ENCODE assay signal across 10 cellular contexts in the genomic region with DNA sequence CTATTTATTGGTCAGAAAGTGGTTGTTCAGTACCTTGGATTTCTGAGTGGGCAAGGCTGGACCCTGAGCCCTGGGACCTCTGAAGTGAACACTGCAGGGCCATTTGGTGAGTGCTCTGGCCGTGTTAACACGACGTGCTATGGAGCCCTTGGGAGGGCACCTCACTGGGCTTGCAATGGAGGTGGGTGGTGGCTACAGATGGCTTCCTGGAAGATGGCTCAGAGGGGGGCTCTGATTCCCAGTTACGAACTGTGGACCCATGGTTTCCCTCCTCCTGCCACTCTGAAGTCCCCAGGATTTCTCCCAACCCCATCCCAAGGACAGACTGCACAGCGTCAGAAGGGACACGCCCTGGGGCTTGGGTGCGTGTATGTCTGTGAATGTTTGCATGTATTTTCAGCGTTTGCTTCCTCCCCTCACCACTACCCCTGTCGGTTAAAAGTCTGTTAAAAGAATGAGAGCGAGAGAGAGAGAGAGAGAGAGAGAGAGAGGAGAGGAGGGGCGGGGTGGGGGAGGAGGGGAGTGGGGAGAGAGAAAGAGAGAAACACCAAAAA. TPM values are rescaled to one million over a fixed set of nuclear protein-coding genes. Genes with fewer than 3 reads are reported as not detected.
DNase-seq lines count a peak whose midpoint lies in the region; ATAC-seq, FAIRE-seq and TF ChIP-seq lines count a peak whose summit lies in the region.
"Had no signal": no experiment of that assay in that cellular context is flagged by ENCODE, and none has a peak within 500 bp of the region (broad histone marks: within the 10 kb centered on the region; RNA-seq: fewer than 3 reads in every experiment).

No MANE protein-coding gene starts in this region.

- H2BK12ac ChIP-seq in H1 (ENCODE audit: low read depth, low read length) = peak overlapping the region; percentile 51; the same call in 1 of the 2 replicates

- peak overlapping the region; percentile 56; the same call in 1 of the 2 replicates for H2BK5ac ChIP-seq in H1 (ENCODE audit: low read depth, low read length)

- no peak overlapping the region for H3K4ac ChIP-seq in H1 (replicated peaks; ENCODE audit: insufficient read length, low read depth, low read length)

- no peak for FAIRE-seq in H1 (lab: Jason Lieb, UNC)

- H3K14ac ChIP-seq in H1 (ENCODE audit: insufficient read length) = no peak overlapping the region

- peak overlapping the region; percentile 20 for H4K8ac ChIP-seq in H1 (ENCODE audit: extremely low read depth, insufficient read depth, low read length)

- no peak for TF ChIP-seq EP300 in H1 (IDR thresholded peaks at IDR 0.05; ENCODE audit: borderline replicate concordance in 1 of 2, low read depth in 2 of 2, low read length in 2 of 2)

- WGBS in H1 (ENCODE audit: extremely low coverage in 1 of 2, insufficient coverage in 1 of 2, insufficient read length in 1 of 2, insufficient replicate concordance in 2 of 2, low coverage in 1 of 2, low lambda C conversion rate in 2 of 2, missing lambda C conversion rate in 1 of 2), 2 experiments = 65% methylated on average over 8 of the region's 11 CpGs; no CpG with 5 or more reads in 1 of the 2 experiments

- H3K56ac ChIP-seq in H1 (replicated peaks; ENCODE audit: insufficient read length, low read depth, low read length) = no peak overlapping the region

- TF ChIP-seq CTCF in GM12873 (IDR thresholded peaks at IDR 0.05; ENCODE audit: insufficient read depth, low read depth, low read length, missing control alignments) (peak; percentile 28), H1 (IDR thresholded peaks at IDR 0.05; ENCODE audit: control extremely low read depth in 1 of 3, insufficient read depth in 1 of 3, low read depth in 1 of 3, low read length in 3 of 3) (no peak)

- no peak for TF ChIP-seq POLR2A in H1 (IDR thresholded peaks at IDR 0.05; ENCODE audit: control extremely low read depth in 1 of 2, low read depth in 2 of 2, low read length in 2 of 2)

- H3K36me3 ChIP-seq in Karpas-422 (ENCODE audit: insufficient read depth, low read length) (peaks cover 4% of the 10 kb centered on the region; the same call in 1 of the 2 replicates), H1 (ENCODE audit: control insufficient read depth in 2 of 4, insufficient read depth in 4 of 4, low read length in 3 of 4) (no peaks in the 10 kb centered on the region)

- H4K5ac ChIP-seq in H1 (ENCODE audit: insufficient read length, low read depth, low read length) = peak overlapping the region; percentile 24

- peak overlapping the region; percentile 49 for H4K91ac ChIP-seq in H1 (replicated peaks; ENCODE audit: insufficient read length, low read length)

- H2AK5ac ChIP-seq in H1 (ENCODE audit: low read depth, low read length) = no peak overlapping the region

- H2AFZ ChIP-seq in Karpas-422 (ENCODE audit: low read length) (peak overlapping the region; percentile 34; the same call in 1 of the 2 replicates), H1 (ENCODE audit: low read length) (peak overlapping the region; percentile 21; the same call in 1 of the 2 replicates)

- POLR2A ChIA-PET in H1 (lab: Charles Lee; ENCODE audit: partially characterized antibody) = interaction anchor here (1.0 to 1.4 kb wide), 2 partner anchors 117 to 137 kb away, joined by 3 to 4 read pairs; partner anchors contain the start of gene N4BP2

- peak; percentile 25 for ATAC-seq in GM21515 (IDR thresholded peaks at IDR 0.05; ENCODE audit: unreplicated experiment)
- no peak for ATAC-seq in left lobe of liver
- no peak for ATAC-seq in HG03196 (IDR thresholded peaks at IDR 0.05; ENCODE audit: unreplicated experiment)
- ATAC-seq: HCT116 had no signal

- H3K23me2 ChIP-seq in H1 (ENCODE audit: low read depth, low read length) = no peaks in the 10 kb centered on the region

- H3K27me3 ChIP-seq in Karpas-422 (ENCODE audit: low read length) (no peaks in the 10 kb centered on the region), H1 (replicated peaks in 1 of 4; ENCODE audit: control insufficient read depth in 3 of 4, extremely low read depth in 1 of 4, insufficient read depth in 3 of 4, low read length in 3 of 4) (no peaks in the 10 kb centered on the region)

- H3K9ac ChIP-seq in Karpas-422 (ENCODE audit: low read length) = peak overlapping the region; percentile 51
- H3K9ac ChIP-seq in H1 (replicated peaks in 1 of 4; ENCODE audit: extremely low read depth in 1 of 4, low read depth in 3 of 4, low read length in 3 of 4) = no peak overlapping the region

- peak overlapping the region; percentile 63; the same call in 1 of the 2 replicates for H3K18ac ChIP-seq in H1 (ENCODE audit: extremely low read depth, low read length)

- H3K4me3 ChIP-seq in Karpas-422 (ENCODE audit: low read length) (peak overlapping the region; percentile 46; the same call in 1 of the 2 replicates), H1 (ENCODE audit: extremely low read depth in 1 of 4, insufficient read depth in 2 of 4, low read depth in 3 of 4, low read length in 4 of 4) (no peak overlapping the region)

- H3K9me2 ChIP-seq in Karpas-422 (replicated peaks; ENCODE audit: insufficient read depth, low read length) = no peaks in the 10 kb centered on the region

- no peaks in the 10 kb centered on the region for H3K79me1 ChIP-seq in H1 (ENCODE audit: low read depth, low read length)

- DNase-seq in Karpas-422 (no peak), H1 (ENCODE audit: low read depth in 1 of 2, low spot score in 2 of 2) (peak in 1 of 2 experiments; percentile 42), left lobe of liver (ENCODE audit: low spot score) (no peak), germinal center (ENCODE audit: low spot score) (no peak), SIG-M5 (lab: John Stamatoyannopoulos, UW) (no peak)
- DNase-seq: activated CD4-positive, alpha-beta T cell treated with anti-CD3 and anti-CD28 coated beads, Interleukin-2, amount 50 U/mL, for 1 hour had no signal

- peaks cover 15% of the 10 kb centered on the region for H3K79me2 ChIP-seq in Karpas-422 (ENCODE audit: low read length)
- peaks cover 0 to 2% of the 10 kb centered on the region in 2 experiments; a peak in 1 of 4 replicates for H3K79me2 ChIP-seq in H1 (ENCODE audit: control insufficient read depth in 1 of 2, insufficient read depth in 2 of 2, low read length in 2 of 2)

- TF ChIP-seq RAD21 in H1 (IDR thresholded peaks at IDR 0.05 in 1 of 2, conservative IDR thresholded peaks at IDR 0.05 in 1 of 2; ENCODE audit: low read depth in 2 of 2, low read length in 2 of 2) = no peak

- no peak overlapping the region for H3K23ac ChIP-seq in H1 (ENCODE audit: insufficient read length)

- peak overlapping the region; percentile 15; the same call in 1 of the 2 replicates for H2BK20ac ChIP-seq in H1 (ENCODE audit: low read length)

- CTCF ChIA-PET in H1 (lab: Charles Lee; ENCODE audit: partially characterized antibody) = interaction anchor here (0.6 to 1.7 kb wide), 3 partner anchors 18 to 124 kb away, joined by 3 to 5 read pairs (median 3); no protein-coding TSS in a partner anchor

- no peaks in the 10 kb centered on the region for H3K9me3 ChIP-seq in Karpas-422 (ENCODE audit: low read length)
- H3K9me3 ChIP-seq in H1 (ENCODE audit: insufficient read depth in 2 of 2, low read depth in 1 of 2, low read length in 1 of 2) = no peaks in the 10 kb centered on the region

- 0 out of 2 replicates have a peak overlapping the region, but pooled peaks have one; percentile 16 for H3K27ac ChIP-seq in Karpas-422 (ENCODE audit: low read length)
- no peak overlapping the region for H3K27ac ChIP-seq in H1 (ENCODE audit: low read depth, low read length)

- no peak overlapping the region for H2BK15ac ChIP-seq in H1 (ENCODE audit: low read length)

- no peak overlapping the region for H2BK120ac ChIP-seq in H1 (replicated peaks; ENCODE audit: low read depth, low read length)

- no peaks in the 10 kb centered on the region for H4K20me1 ChIP-seq in Karpas-422 (ENCODE audit: insufficient read depth, low read depth, low read length)
- no peaks in the 10 kb centered on the region for H4K20me1 ChIP-seq in H1 (replicated peaks in 1 of 2; ENCODE audit: control insufficient read depth in 1 of 2, insufficient read depth in 2 of 2, low read length in 2 of 2)

- H3K4me2 ChIP-seq in Karpas-422 (ENCODE audit: low read depth, low read length, poor library complexity, severe bottlenecking) (peak overlapping the region; percentile 70), H1 (ENCODE audit: insufficient read depth in 1 of 2, low read depth in 2 of 2, low read length in 2 of 2) (peak overlapping the region; percentile 6 to 13; a peak in 1 of 4 replicates)

- H3K4me1 ChIP-seq in Karpas-422 (ENCODE audit: low read length) (peaks cover 69% of the 10 kb centered on the region), H1 (replicated peaks in 1 of 4; ENCODE audit: control insufficient read depth in 3 of 4, insufficient read depth in 4 of 4, low read length in 3 of 4) (peaks cover 6 to 26% (median 17%) of the 10 kb centered on the region in 4 experiments)

TF ChIP-seq in H1, 55 proteins besides CTCF, POLR2A, EP300 and RAD21 (continues in another document):
- TF ChIP-seq POLR2AphosphoS5 (IDR thresholded peaks at IDR 0.05; ENCODE audit: low read depth, low read length) (no peak), BCL11A (IDR thresholded peaks at IDR 0.05; ENCODE audit: low read depth in 2 of 2, low read length in 2 of 2) (no peak), FOSL1 (IDR thresholded peaks at IDR 0.05; ENCODE audit: insufficient read depth, low read depth, low read length) (no peak), RXRA (IDR thresholded peaks at IDR 0.05; ENCODE audit: insufficient read depth, low read depth, low read length) (no peak), ASH2L (IDR thresholded peaks at IDR 0.05; ENCODE audit: low read length) (no peak), YY1 (IDR thresholded peaks at IDR 0.05; ENCODE audit: low read depth, low read length) (no peak), TAF7 (optimal IDR thresholded peaks at IDR 0.05; ENCODE audit: borderline replicate concordance, low read depth, low read length) (no peak), RBBP5 (IDR thresholded peaks at IDR 0.05; ENCODE audit: borderline replicate concordance, low read depth, low read length) (no peak), TAF1 (IDR thresholded peaks at IDR 0.05; ENCODE audit: low read depth, low read length) (no peak), CBX8 (IDR thresholded peaks at IDR 0.05; ENCODE audit: borderline replicate concordance, low read depth, low read length) (no peak), CTBP2 (IDR thresholded peaks at IDR 0.05; ENCODE audit: borderline replicate concordance, insufficient read depth, insufficient read length, low read length) (no peak)

RNA-seq across cellular contexts. Expression of gene RHOH, which starts 3.7 kb away (rescaled TPM):
- total RNA-seq in Karpas-422 (2014; rRNA removed; shearing (Covaris generic); ENCODE audit: low replicate concordance) = 39.5 and 68.4 TPM in 2 replicates
- 5.8 and 6.9 TPM in 2 replicates for total RNA-seq in H1 (2021; fragmentation: NEBNext Ultra II Directional; extraction: Animal tissue kit (Norgen Biotek cat#: 25700))
- 2.5 and 5.9 TPM in 2 replicates for polyA plus RNA-seq in H1 (2011; rRNA removed)
- 2.8 TPM for polyA plus RNA-seq in H1 (2011; cell fraction: cytosol; rRNA removed)
- 2.4 TPM for polyA plus RNA-seq in H1 (2011; cell fraction: nucleus; rRNA removed)
- polyA plus RNA-seq in H1 (2012, experiment 1 of 2) = 4.8 to 6.5 TPM (median 5.4 TPM) in 4 replicates
- 3.1 TPM for polyA plus RNA-seq in H1 (2012, experiment 2 of 2)
- polyA plus RNA-seq in H1 (2013, experiment 1 of 2) = 2.7 TPM
- polyA plus RNA-seq in H1 (2013, experiment 2 of 2) = 2.2 TPM
- 9.9 and 13.6 TPM in 2 replicates for polyA minus RNA-seq in H1 (2011; rRNA and poly(A)+ RNA removed)
- polyA minus RNA-seq in H1 (2011; cell fraction: cytosol; rRNA and poly(A)+ RNA removed) = 3.4 TPM
- polyA minus RNA-seq in H1 (2011; cell fraction: nucleus; rRNA and poly(A)+ RNA removed) = 6.3 TPM
- total RNA-seq in left lobe of liver = 0.70 TPM
